ENCODE assay signal across 18 cellular contexts in the genomic region with DNA sequence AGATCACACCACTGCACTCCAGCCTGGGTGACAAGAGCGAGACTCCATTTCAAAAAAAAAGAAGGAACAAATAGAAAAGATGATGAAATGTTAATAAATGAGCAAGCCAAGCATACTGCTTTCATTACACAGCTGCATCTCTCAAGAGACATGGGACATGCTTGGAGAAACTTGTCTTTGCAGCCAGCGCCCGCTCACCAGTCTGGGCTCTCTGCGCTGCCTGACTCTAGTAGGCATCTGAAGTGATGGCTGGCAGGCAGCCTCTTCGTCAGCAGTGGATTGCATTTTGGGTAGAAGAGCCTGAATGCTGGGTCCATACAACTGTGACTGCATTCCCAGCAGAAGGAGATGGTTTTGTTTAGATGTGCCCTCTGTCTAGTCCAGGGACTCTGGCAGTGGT. TPM values are rescaled to one million over a fixed set of nuclear protein-coding genes. Genes with fewer than 3 reads are reported as not detected.
DNase-seq lines count a peak whose midpoint lies in the region; ATAC-seq and TF ChIP-seq lines count a peak whose summit lies in the region.
"Had no signal": no experiment of that assay in that cellular context is flagged by ENCODE, and none has a peak within 500 bp of the region (broad histone marks: within the 10 kb centered on the region; RNA-seq: fewer than 3 reads in every experiment).

No MANE protein-coding gene starts in this region.

- peak; percentile 32 for ATAC-seq in Right ventricle myocardium inferior
- no peak for ATAC-seq in HG03460 (IDR thresholded peaks at IDR 0.05; ENCODE audit: unreplicated experiment)

- intact Hi-C loops in Right ventricle myocardium inferior (cut with DNase I) (no loop called here), left ventricle myocardium inferior (cut with micrococcal nuclease) (no loop called here)

- H3K27ac ChIP-seq in right atrium auricular region (no peak overlapping the region), left ventricle myocardium inferior (replicated peaks) (peak overlapping the region; percentile 36), subcutaneous abdominal adipose tissue (ENCODE audit: low read depth, low read length) (peak overlapping the region; percentile 14)

- H3K9me3 ChIP-seq in right atrium auricular region (no peaks in the 10 kb centered on the region), adipocyte (ENCODE audit: control insufficient read depth, low read length) (no peaks in the 10 kb centered on the region), left ventricle myocardium inferior (replicated peaks) (no peaks in the 10 kb centered on the region), subcutaneous abdominal adipose tissue (ENCODE audit: control insufficient read depth in 5 of 5, low read length in 5 of 5) (no peaks in the 10 kb centered on the region)

- H3K4me3 ChIP-seq in right atrium auricular region (no peak overlapping the region), adipocyte (ENCODE audit: low read length) (peak overlapping the region; percentile 45), left ventricle myocardium inferior (no peak overlapping the region), subcutaneous abdominal adipose tissue (ENCODE audit: low read depth in 1 of 5, low read length in 5 of 5) (no peak overlapping the region)

- H3K4me1 ChIP-seq in right atrium auricular region (peaks cover 0 to 9% of the 10 kb centered on the region in 2 donors), adipocyte (ENCODE audit: control insufficient read depth, insufficient read depth, low read length) (peaks cover 21% of the 10 kb centered on the region), left ventricle myocardium inferior (peaks cover 15% of the 10 kb centered on the region), subcutaneous abdominal adipose tissue (ENCODE audit: control insufficient read depth in 5 of 5, insufficient read depth in 5 of 5, low read length in 5 of 5) (peaks cover 3 to 25% (median 18%) of the 10 kb centered on the region in 5 donors)

- H3K27me3 ChIP-seq in right atrium auricular region: no peaks in the 10 kb centered on the region
- H3K27me3 ChIP-seq in adipocyte (replicated peaks; ENCODE audit: control insufficient read depth, insufficient read depth, low read length): no peaks in the 10 kb centered on the region
- H3K27me3 ChIP-seq in left ventricle myocardium inferior (ENCODE audit: low read depth): no peaks in the 10 kb centered on the region
- no peaks in the 10 kb centered on the region for H3K27me3 ChIP-seq in subcutaneous abdominal adipose tissue (ENCODE audit: control insufficient read depth in 5 of 5, insufficient read depth in 4 of 5, low read length in 5 of 5)

- DNase-seq in Right ventricle myocardium inferior (ENCODE audit: missing footprints) (no peak), right atrium auricular region (ENCODE audit: low spot score) (no peak), adipocyte (ENCODE audit: low read depth) (peak; percentile 16), left ventricle myocardium inferior (no peak), cerebellar nuclear complex (lab: John Stamatoyannopoulos, UW) (no peak), SK-N-DZ (ENCODE audit: low spot score) (no peak)
- DNase-seq: activated CD4-positive, CD25-positive, alpha-beta regulatory T cell treated with anti-CD3 and anti-CD28 coated beads, Interleukin-2, amount 50 U/mL, for 72 hours; activated CD8-positive, alpha-beta memory T cell treated with anti-CD3 and anti-CD28 coated beads, Interleukin-2, amount 50 U/mL, for 4 hours; activated naive CD8-positive, alpha-beta T cell treated with anti-CD3 and anti-CD28 coated beads for 36 hours; Calu3; GDM1; kidney; NCI-H2081 treated with DMSO at 0.1 percent for 48 hours; NCI-H69; RPMI8226 had no signal

- H3K9ac ChIP-seq in adipocyte (ENCODE audit: low read length): peak overlapping the region; percentile 47
- H3K9ac ChIP-seq in subcutaneous abdominal adipose tissue (ENCODE audit: low read length in 5 of 5): no peak overlapping the region

- H3K36me3 ChIP-seq in right atrium auricular region: peaks cover 39% of the 10 kb centered on the region
- H3K36me3 ChIP-seq in adipocyte (ENCODE audit: control insufficient read depth, insufficient read depth, low read length, severe bottlenecking): peaks cover 34% of the 10 kb centered on the region
- peaks cover 55% of the 10 kb centered on the region for H3K36me3 ChIP-seq in left ventricle myocardium inferior
- H3K36me3 ChIP-seq in subcutaneous abdominal adipose tissue (ENCODE audit: control insufficient read depth in 5 of 5, insufficient read depth in 5 of 5, low read length in 5 of 5): peaks cover 5 to 60% (median 27%) of the 10 kb centered on the region in 5 donors

- no peak for TF ChIP-seq CTCF in right atrium auricular region (IDR thresholded peaks at IDR 0.05)
- no peak for TF ChIP-seq CTCF in left ventricle myocardium inferior (IDR thresholded peaks at IDR 0.05; ENCODE audit: borderline replicate concordance)

RNA-seq across cellular contexts. Expression of a gene that starts 48.0 kb away (rescaled TPM):
- total RNA-seq in Right ventricle myocardium inferior: 13.1 TPM
- 10 to 100 TPM; 11.8 to 21.8 TPM for total RNA-seq in right atrium auricular region
- total RNA-seq in left ventricle myocardium inferior: 10.5 TPM
- polyA plus RNA-seq in SK-N-DZ (2014; cell fraction: cytosol; rRNA removed): not detected in 2 replicates
- polyA plus RNA-seq in SK-N-DZ (2014; cell fraction: nucleus; rRNA removed): not detected in 2 replicates

RNA-seq across cellular contexts. Expression of a gene that starts 48.9 kb away (rescaled TPM):
- total RNA-seq in Right ventricle myocardium inferior (2.2 TPM), right atrium auricular region (1 to 10 TPM in 1 of 2 donors, under 1 TPM in 1; 0.85 to 1.8 TPM), left ventricle myocardium inferior (2.6 TPM)
- polyA plus RNA-seq in SK-N-DZ (2014; cell fraction: cytosol; rRNA removed): not detected in 2 replicates
- polyA plus RNA-seq in SK-N-DZ (2014; cell fraction: nucleus; rRNA removed): not detected in 2 replicates
- total RNA-seq: activated naive CD8-positive, alpha-beta T cell treated with anti-CD3 and anti-CD28 coated beads for 36 hours; Calu3; T-helper 2 cell treated with Interferon-gamma antibody and Interleukin-4, amounts not matched to agents 100 ng/mL and 5 ng/mL, for 36 hours had no signal

RNA-seq across cellular contexts. Expression of a gene that starts 49.1 kb away (rescaled TPM):
- total RNA-seq in Right ventricle myocardium inferior (11.3 TPM), right atrium auricular region (10 to 100 TPM; 10.8 to 19.9 TPM), left ventricle myocardium inferior (9.2 TPM)
- not detected in 2 replicates for polyA plus RNA-seq in SK-N-DZ (2014; cell fraction: cytosol; rRNA removed)
- not detected in 2 replicates for polyA plus RNA-seq in SK-N-DZ (2014; cell fraction: nucleus; rRNA removed)
- total RNA-seq: activated naive CD8-positive, alpha-beta T cell treated with anti-CD3 and anti-CD28 coated beads for 36 hours; Calu3; T-helper 2 cell treated with Interferon-gamma antibody and Interleukin-4, amounts not matched to agents 100 ng/mL and 5 ng/mL, for 36 hours had no signal

Comparison
In these comparisons a context has a peak if more than half of its experiments do, and no peak if none do; other contexts are left out.
1. H3K27ac ChIP-seq: peak in left ventricle myocardium inferior (single experiment) and subcutaneous abdominal adipose tissue (single experiment); none in right atrium auricular region (0 of 2).